In genomic region chr2:188119112-188119838, GRCh38 we compare ENCODE assay signal across 21 cellular contexts.
"Had no signal": no experiment of that assay in that cellular context is flagged by ENCODE, and none has a peak within 500 bp of the region (broad histone marks: within the 10 kb centered on the region; RNA-seq: fewer than 3 reads in every experiment).

No MANE protein-coding gene starts in this region.

- H3K27ac ChIP-seq: esophagus squamous epithelium, gastrocnemius medialis, left ventricle myocardium inferior, pancreas, psoas muscle, right atrium auricular region, upper lobe of left lung, WERI-Rb-1 had no signal

- H3K36me3 Mint-ChIP-seq: activated naive CD8-positive, alpha-beta T cell treated with anti-CD3 and anti-CD28 coated beads, Interleukin-2, amount 10 ng/mL, durations not matched to agents 7 days and 5 days; natural killer cell had no signal

- H3K36me3 ChIP-seq: esophagus squamous epithelium, gastrocnemius medialis, left ventricle myocardium inferior, pancreas, right atrium auricular region, upper lobe of left lung, WERI-Rb-1 had no signal

- H3K4me1 Mint-ChIP-seq: activated naive CD8-positive, alpha-beta T cell treated with anti-CD3 and anti-CD28 coated beads, Interleukin-2, amount 10 ng/mL, durations not matched to agents 7 days and 5 days; endodermal cell; natural killer cell had no signal

- H3K4me3 Mint-ChIP-seq: activated naive CD8-positive, alpha-beta T cell treated with anti-CD3 and anti-CD28 coated beads, Interleukin-2, amount 10 ng/mL, durations not matched to agents 7 days and 5 days; activated T-cell treated with anti-CD3 and anti-CD28 coated beads, Interleukin-2, amount 50 U/mL, for 4 hours; endodermal cell; natural killer cell had no signal

- H3K27me3 ChIP-seq: esophagus squamous epithelium, gastrocnemius medialis, pancreas, right atrium auricular region, upper lobe of left lung had no signal

- H3K9me3 Mint-ChIP-seq: activated naive CD8-positive, alpha-beta T cell treated with anti-CD3 and anti-CD28 coated beads, Interleukin-2, amount 10 ng/mL, durations not matched to agents 7 days and 5 days; activated T-helper 2 cell treated with anti-CD3 and anti-CD28 coated beads, Interferon-gamma antibody, Interleukin-2, Interleukin-4, amounts not matched to agents 10 μg/mL and 5 μg/mL and 100 μg/mL, durations not matched to agents 14 hours and 24 hours and 36 hours had no signal

- ATAC-seq: activated T-cell treated with anti-CD3 and anti-CD28 coated beads, Interleukin-2, amount 50 U/mL, for 4 hours; gastrocnemius medialis; natural killer cell; pancreas; psoas muscle had no signal

- FAIRE-seq: pancreas had no signal

- H3K27ac Mint-ChIP-seq: activated naive CD8-positive, alpha-beta T cell treated with anti-CD3 and anti-CD28 coated beads, Interleukin-2, amount 10 ng/mL, durations not matched to agents 7 days and 5 days; activated T-helper 2 cell treated with anti-CD3 and anti-CD28 coated beads, Interferon-gamma antibody, Interleukin-2, Interleukin-4, amounts not matched to agents 10 μg/mL and 5 μg/mL and 100 μg/mL, durations not matched to agents 14 hours and 24 hours and 36 hours; endodermal cell; natural killer cell had no signal

- H3K9me3 ChIP-seq: esophagus squamous epithelium, gastrocnemius medialis, left ventricle myocardium inferior, pancreas, psoas muscle, right atrium auricular region, upper lobe of left lung had no signal

- H3K4me3 ChIP-seq: esophagus squamous epithelium, gastrocnemius medialis, left ventricle myocardium inferior, pancreas, psoas muscle, right atrium auricular region, upper lobe of left lung had no signal

- H3K27me3 Mint-ChIP-seq: activated naive CD8-positive, alpha-beta T cell treated with anti-CD3 and anti-CD28 coated beads, Interleukin-2, amount 10 ng/mL, durations not matched to agents 7 days and 5 days had no signal

- DNase-seq: activated CD8-positive, alpha-beta memory T cell treated with anti-CD3 and anti-CD28 coated beads, Interleukin-2, amount 50 U/mL, for 48 hours; activated naive CD4-positive, alpha-beta T cell; activated naive CD8-positive, alpha-beta T cell treated with anti-CD3 and anti-CD28 coated beads, Interleukin-2, amount 10 ng/mL, durations not matched to agents 7 days and 5 days; activated T-cell treated with anti-CD3 and anti-CD28 coated beads, Interleukin-2, amount 50 U/mL, for 4 hours; amniotic stem cell; cortex of kidney; endodermal cell; esophagus squamous epithelium; gastrocnemius medialis; hypothalamus; left ventricle myocardium inferior; midbrain; natural killer cell; pancreas; psoas muscle; stimulated activated CD4-positive, alpha-beta T cell treated with anti-CD3 and anti-CD28 coated beads, Interleukin-4, amount 100 ng/mL, for 24 hours; stimulated activated naive CD4-positive, alpha-beta T cell treated with Interleukin-2 at 50 U/mL for 16 hours; upper lobe of left lung; WERI-Rb-1 had no signal

- H3K4me1 ChIP-seq: esophagus squamous epithelium, gastrocnemius medialis, left ventricle myocardium inferior, pancreas, psoas muscle, right atrium auricular region, upper lobe of left lung had no signal
